In genomic region chr1:230651235-230651634, GRCh38 we compare ENCODE assay signal across 37 cellular contexts.
"Had no signal": no experiment of that assay in that cellular context is flagged by ENCODE, and none has a peak within 500 bp of the region (broad histone marks: within the 10 kb centered on the region; RNA-seq: fewer than 3 reads in every experiment).

No MANE protein-coding gene starts in this region.

- DNase-seq: activated effector memory CD4-positive, alpha-beta T cell treated with anti-CD3 and anti-CD28 coated beads, Interleukin-2, amount 50 U/mL, for 16 hours; activated effector memory CD4-positive, alpha-beta T cell treated with Interleukin-2 at 50 U/mL for 16 hours; activated gamma-delta T cell; activated gamma-delta T cell treated with Interleukin-2 at 50 U/mL for 16 hours; activated naive CD4-positive, alpha-beta T cell; activated naive CD4-positive, alpha-beta T cell treated with anti-CD3 and anti-CD28 coated beads for 36 hours; activated naive CD4-positive, alpha-beta T cell treated with anti-CD3 and anti-CD28 coated beads, Interleukin-2, amount 10 ng/mL, durations not matched to agents 7 days and 5 days; activated naive CD4-positive, alpha-beta T cell treated with anti-CD3 and anti-CD28 coated beads, Interleukin-2, amount 50 U/mL, for 16 hours; activated naive CD4-positive, alpha-beta T cell treated with Interleukin-2 at 50 U/mL for 16 hours; activated naive CD8-positive, alpha-beta T cell treated with anti-CD3 and anti-CD28 coated beads for 36 hours; activated naive CD8-positive, alpha-beta T cell treated with anti-CD3 and anti-CD28 coated beads, Interleukin-2, amount 10 ng/mL, durations not matched to agents 7 days and 5 days; activated naive CD8-positive, alpha-beta T cell treated with anti-CD3 and anti-CD28 coated beads, Interleukin-2, amount 50 U/mL, for 24 hours; activated T-cell treated with anti-CD3 and anti-CD28 coated beads, Interleukin-2, amount 50 U/mL, for 24 hours; activated T-cell treated with anti-CD3 and anti-CD28 coated beads, Interleukin-2, amount 50 U/mL, for 4 hours; activated T-cell treated with anti-CD3 and anti-CD28 coated beads, Interleukin-2, amount 50 U/mL, for 48 hours; activated T-cell treated with anti-CD3 and anti-CD28 coated beads, Interleukin-2, amount 50 U/mL, for 72 hours; adrenal gland; amniotic stem cell; amygdala; anterior cingulate cortex; aorta; body of pancreas; brain microvascular endothelial cell; caudate nucleus; central memory CD4-positive, alpha-beta T cell; cerebellar nuclear complex had no signal

- H3K36me3 ChIP-seq: adrenal gland, ascending aorta, brain microvascular endothelial cell, breast epithelium, cardiac muscle cell had no signal

- H3K27me3 ChIP-seq: adrenal gland, ascending aorta, body of pancreas, brain microvascular endothelial cell, breast epithelium, cardiac muscle cell had no signal

- H3K27me3 Mint-ChIP-seq: activated naive CD4-positive, alpha-beta T cell treated with anti-CD3 and anti-CD28 coated beads, Interleukin-2, amount 10 ng/mL, durations not matched to agents 7 days and 5 days; activated naive CD4-positive, alpha-beta T cell treated with anti-CD3 and anti-CD28 coated beads, Interleukin-2, amount 50 U/mL, for 24 hours; activated naive CD8-positive, alpha-beta T cell; activated naive CD8-positive, alpha-beta T cell treated with anti-CD3 and anti-CD28 coated beads for 36 hours; activated naive CD8-positive, alpha-beta T cell treated with anti-CD3 and anti-CD28 coated beads, Interleukin-2, amount 10 ng/mL, durations not matched to agents 7 days and 5 days; activated naive CD8-positive, alpha-beta T cell treated with anti-CD3 and anti-CD28 coated beads, Interleukin-2, amount 50 U/mL, for 24 hours; activated T-cell treated with anti-CD3 and anti-CD28 coated beads, Interleukin-2, amount 50 U/mL, for 24 hours; activated T-helper 17 cell treated with anti-CD3 and anti-CD28 coated beads, Interleukin-2, amount 50 U/mL, for 72 hours; brain; central memory CD8-positive, alpha-beta T cell had no signal

- H3K4me3 ChIP-seq: adrenal gland, ascending aorta, body of pancreas, breast epithelium, cardiac muscle cell had no signal

- H3K4me1 ChIP-seq: ascending aorta, breast epithelium had no signal

- H3K27ac Mint-ChIP-seq: activated naive CD4-positive, alpha-beta T cell treated with anti-CD3 and anti-CD28 coated beads for 36 hours; activated naive CD4-positive, alpha-beta T cell treated with anti-CD3 and anti-CD28 coated beads, Interleukin-2, amount 10 ng/mL, durations not matched to agents 7 days and 5 days; activated naive CD4-positive, alpha-beta T cell treated with anti-CD3 and anti-CD28 coated beads, Interleukin-2, amount 50 U/mL, for 72 hours; activated naive CD8-positive, alpha-beta T cell; activated naive CD8-positive, alpha-beta T cell treated with anti-CD3 and anti-CD28 coated beads for 36 hours; activated naive CD8-positive, alpha-beta T cell treated with anti-CD3 and anti-CD28 coated beads, Interleukin-2, amount 10 ng/mL, durations not matched to agents 7 days and 5 days; activated naive CD8-positive, alpha-beta T cell treated with anti-CD3 and anti-CD28 coated beads, Interleukin-2, amount 50 U/mL, for 24 hours; activated T-cell treated with anti-CD3 and anti-CD28 coated beads, Interleukin-2, amount 50 U/mL, for 24 hours; activated T-cell treated with anti-CD3 and anti-CD28 coated beads, Interleukin-2, amount 50 U/mL, for 72 hours; activated T-helper 1 cell treated with anti-CD3 and anti-CD28 coated beads, Interleukin-12 subunit alpha, Interleukin-12 subunit beta, Interleukin-2, Interleukin-4 antibody, amounts not matched to agents 30 ng/mL and 10 ng/mL and 1 ng/mL, durations not matched to agents 14 hours and 24 hours and 36 hours; activated T-helper 17 cell treated with anti-CD3 and anti-CD28 coated beads, Interleukin-2, amount 50 U/mL, for 72 hours; activated T-helper 2 cell treated with anti-CD3 and anti-CD28 coated beads, Interferon-gamma antibody, Interleukin-2, Interleukin-4, amounts not matched to agents 10 μg/mL and 5 μg/mL and 100 μg/mL, durations not matched to agents 14 hours and 24 hours and 36 hours; brain had no signal

- H3K9me3 Mint-ChIP-seq: activated naive CD4-positive, alpha-beta T cell treated with anti-CD3 and anti-CD28 coated beads, Interleukin-2, amount 50 U/mL, for 24 hours; activated T-cell treated with anti-CD3 and anti-CD28 coated beads, Interleukin-2, amount 50 U/mL, for 24 hours; activated T-helper 1 cell treated with anti-CD3 and anti-CD28 coated beads, Interleukin-12 subunit alpha, Interleukin-12 subunit beta, Interleukin-2, Interleukin-4 antibody, amounts not matched to agents 30 ng/mL and 10 ng/mL and 1 ng/mL, durations not matched to agents 14 hours and 24 hours and 36 hours; activated T-helper 17 cell treated with anti-CD3 and anti-CD28 coated beads, Interleukin-2, amount 50 U/mL, for 72 hours; central memory CD8-positive, alpha-beta T cell had no signal

- H3K27ac ChIP-seq: adrenal gland, ascending aorta, body of pancreas, brain microvascular endothelial cell, breast epithelium, cardiac muscle cell had no signal

- H3K4me3 Mint-ChIP-seq: activated naive CD4-positive, alpha-beta T cell treated with anti-CD3 and anti-CD28 coated beads for 36 hours; activated naive CD4-positive, alpha-beta T cell treated with anti-CD3 and anti-CD28 coated beads, Interleukin-2, amount 10 ng/mL, durations not matched to agents 7 days and 5 days; activated naive CD4-positive, alpha-beta T cell treated with anti-CD3 and anti-CD28 coated beads, Interleukin-2, amount 50 U/mL, for 24 hours; activated naive CD8-positive, alpha-beta T cell; activated naive CD8-positive, alpha-beta T cell treated with anti-CD3 and anti-CD28 coated beads for 36 hours; activated naive CD8-positive, alpha-beta T cell treated with anti-CD3 and anti-CD28 coated beads, Interleukin-2, amount 10 ng/mL, durations not matched to agents 7 days and 5 days; activated naive CD8-positive, alpha-beta T cell treated with anti-CD3 and anti-CD28 coated beads, Interleukin-2, amount 50 U/mL, for 24 hours; activated T-cell treated with anti-CD3 and anti-CD28 coated beads, Interleukin-2, amount 50 U/mL, for 24 hours; activated T-cell treated with anti-CD3 and anti-CD28 coated beads, Interleukin-2, amount 50 U/mL, for 4 hours; activated T-cell treated with anti-CD3 and anti-CD28 coated beads, Interleukin-2, amount 50 U/mL, for 72 hours; activated T-helper 1 cell treated with anti-CD3 and anti-CD28 coated beads, Interleukin-12 subunit alpha, Interleukin-12 subunit beta, Interleukin-2, Interleukin-4 antibody, amounts not matched to agents 30 ng/mL and 10 ng/mL and 1 ng/mL, durations not matched to agents 14 hours and 24 hours and 36 hours; activated T-helper 17 cell treated with anti-CD3 and anti-CD28 coated beads, Interleukin-2, amount 50 U/mL, for 72 hours; brain; central memory CD8-positive, alpha-beta T cell had no signal

- ATAC-seq: activated naive CD4-positive, alpha-beta T cell treated with anti-CD3 and anti-CD28 coated beads, Interleukin-2, amount 50 U/mL, for 72 hours; activated naive CD8-positive, alpha-beta T cell treated with anti-CD3 and anti-CD28 coated beads, Interleukin-2, amount 50 U/mL, for 24 hours; activated T-cell treated with anti-CD3 and anti-CD28 coated beads, Interleukin-2, amount 50 U/mL, for 4 hours; activated T-cell treated with anti-CD3 and anti-CD28 coated beads, Interleukin-2, amount 50 U/mL, for 72 hours; activated T-helper 17 cell treated with anti-CD3 and anti-CD28 coated beads, Interleukin-2, amount 50 U/mL, for 72 hours; body of pancreas had no signal

- H3K9me3 ChIP-seq: adrenal gland, ascending aorta, body of pancreas, breast epithelium had no signal
